ENCODE assay signal across 19 cellular contexts in the genomic region with DNA sequence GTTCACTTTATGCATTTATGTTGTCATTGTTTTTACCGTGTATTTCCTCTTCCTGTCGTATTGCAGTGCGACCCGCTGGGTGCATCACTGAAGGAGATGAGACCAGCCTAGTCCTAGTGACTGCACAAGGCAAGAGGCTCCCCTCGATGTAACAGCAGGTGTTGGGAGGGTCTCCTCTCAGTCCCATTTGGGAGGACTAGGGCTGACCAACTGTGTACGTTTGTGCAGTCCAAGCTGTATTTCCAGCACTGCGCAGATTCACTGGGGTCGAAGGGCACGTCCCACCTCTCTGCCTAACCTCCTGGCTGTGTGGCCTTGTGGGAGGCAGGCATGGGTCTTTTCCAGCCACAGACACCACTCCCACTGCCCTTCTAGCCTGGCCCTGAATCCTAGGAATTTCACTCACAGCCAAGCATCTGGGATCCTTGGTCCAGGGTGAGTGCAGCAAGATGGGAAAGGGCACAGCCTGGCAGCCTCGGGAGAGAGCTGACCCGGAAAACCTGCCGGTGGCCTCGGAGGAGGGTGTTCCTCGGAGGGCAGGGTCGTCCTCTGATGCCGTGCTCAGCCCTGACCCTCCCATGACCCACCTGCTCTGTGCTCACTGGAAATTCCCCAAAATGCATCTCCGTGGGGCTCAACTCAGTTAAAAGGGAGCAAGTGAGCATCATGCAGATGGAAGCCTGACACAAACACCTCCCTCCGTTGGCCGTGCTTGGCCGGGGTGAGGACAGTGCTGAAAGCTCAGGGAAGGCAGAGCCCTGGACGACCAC.
DNase-seq lines count a peak whose midpoint lies in the region; ATAC-seq and TF ChIP-seq lines count a peak whose summit lies in the region.
"Had no signal": no experiment of that assay in that cellular context is flagged by ENCODE, and none has a peak within 500 bp of the region (broad histone marks: within the 10 kb centered on the region; RNA-seq: fewer than 3 reads in every experiment).

No MANE protein-coding gene starts in this region.

- H3K18ac ChIP-seq in trophoblast cell (ENCODE audit: low read length) = no peak overlapping the region

- H3K36me3 Mint-ChIP-seq in endodermal cell (ENCODE audit: low read depth) = no peaks in the 10 kb centered on the region

- H2AFZ ChIP-seq in trophoblast cell (ENCODE audit: insufficient read depth, low read length, poor library complexity) = no peak overlapping the region

- no peak overlapping the region for H2BK5ac ChIP-seq in trophoblast cell (ENCODE audit: low read depth, low read length, poor library complexity)

- no peak overlapping the region for H3K4me3 Mint-ChIP-seq in endodermal cell
- H3K4me3 Mint-ChIP-seq: H9 had no signal

- H2AK5ac ChIP-seq in trophoblast cell (ENCODE audit: low read length) = no peak overlapping the region

- no peak overlapping the region for H4K8ac ChIP-seq in trophoblast cell (ENCODE audit: low read depth, low read length)

- H4K91ac ChIP-seq in trophoblast cell (ENCODE audit: low read depth, low read length) = no peak overlapping the region

- H3K4me1 ChIP-seq in endodermal cell (ENCODE audit: control insufficient read depth, insufficient read depth, low read length) = no peaks in the 10 kb centered on the region
- peaks cover 37 to 39% of the 10 kb centered on the region in 2 experiments for H3K4me1 ChIP-seq in neutrophil (ENCODE audit: control insufficient read depth in 1 of 2, insufficient read depth in 1 of 2, low read depth in 1 of 2, low read length in 1 of 2)
- H3K4me1 ChIP-seq in trophoblast cell (ENCODE audit: control insufficient read depth in 1 of 2, insufficient read depth in 2 of 2, low read length in 2 of 2) = no peaks in the 10 kb centered on the region

- H3K23ac ChIP-seq in trophoblast cell (ENCODE audit: low read length) = no peak overlapping the region

- H3K9ac ChIP-seq in endodermal cell (ENCODE audit: extremely low read depth, low read length, poor library complexity, severe bottlenecking) (no peak overlapping the region), trophoblast cell (ENCODE audit: low read length) (no peak overlapping the region)
- H3K9ac ChIP-seq: KMS-11 had no signal

- H4K12ac ChIP-seq in trophoblast cell (ENCODE audit: low read depth, low read length) = no peak overlapping the region

- DNase-seq in NOMO-1 treated with DMSO at 0.1 percent for 48 hours (lab: John Stamatoyannopoulos, UW; ENCODE audit: unreplicated experiment) = peak; percentile 18
- DNase-seq in NOMO-1 treated with dmso at 0.1 percent for 144 hours (lab: John Stamatoyannopoulos, UW; ENCODE audit: unreplicated experiment) = no peak
- peak; percentile 31 for DNase-seq in endodermal cell
- DNase-seq in foreskin fibroblast = no peak
- DNase-seq in trophoblast cell = no peak
- DNase-seq in stimulated activated naive CD8-positive, alpha-beta T cell treated with anti-CD3 and anti-CD28 coated beads, Interleukin-15, Interleukin-2, amounts not matched to agents 100 U/mL and 50 U/mL, for 24 hours = no peak
- DNase-seq: 8988T, GDM1, H9, HFFc6, NCI-H1694, NCI-H2081, NCI-H2171 treated with DMSO at 0.1 percent for 48 hours, NCI-H524 treated with DMSO at 0.1 percent for 48 hours, OCI-M1 had no signal

- H3K14ac ChIP-seq in trophoblast cell (ENCODE audit: low read length) = no peak overlapping the region

- H3K36me3 ChIP-seq in endodermal cell (ENCODE audit: control insufficient read depth, insufficient read depth, low read length) (no peaks in the 10 kb centered on the region), neutrophil (no peaks in the 10 kb centered on the region), trophoblast cell (ENCODE audit: control insufficient read depth in 1 of 2, insufficient read depth in 2 of 2, low read length in 2 of 2) (no peaks in the 10 kb centered on the region)
- H3K36me3 ChIP-seq: SJSA1 had no signal

- H2BK12ac ChIP-seq in trophoblast cell (ENCODE audit: low read length) = no peak overlapping the region

- H3K27me3 ChIP-seq in endodermal cell (ENCODE audit: control insufficient read depth, insufficient read depth, low read length, poor library complexity, severe bottlenecking) (no peaks in the 10 kb centered on the region), neutrophil (no peaks in the 10 kb centered on the region), trophoblast cell (ENCODE audit: insufficient read depth, low read length) (no peaks in the 10 kb centered on the region)
- H3K27me3 ChIP-seq: SJSA1 had no signal

- no peak overlapping the region for H3K27ac Mint-ChIP-seq in endodermal cell
- H3K27ac Mint-ChIP-seq: H9, HFFc6 had no signal

- H3K4me3 ChIP-seq in endodermal cell (ENCODE audit: low read length) (no peak overlapping the region), neutrophil (ENCODE audit: low read depth in 1 of 2, low read length in 1 of 2) (peak overlapping the region; percentile 24 to 30), foreskin fibroblast (ENCODE audit: low read depth in 1 of 2, low read length in 2 of 2) (no peak overlapping the region), trophoblast cell (ENCODE audit: low read depth, low read length) (no peak overlapping the region)
- H3K4me3 ChIP-seq: SJSA1 had no signal

- no peaks in the 10 kb centered on the region for H3K9me3 ChIP-seq in endodermal cell (ENCODE audit: control insufficient read depth, low read length)
- no peaks in the 10 kb centered on the region for H3K9me3 ChIP-seq in neutrophil
- H3K9me3 ChIP-seq in trophoblast cell (ENCODE audit: insufficient read depth, low read depth, low read length) = no peaks in the 10 kb centered on the region
- H3K9me3 ChIP-seq: SJSA1 had no signal

- no peak overlapping the region for H3K4me2 ChIP-seq in trophoblast cell (ENCODE audit: low read length)
- H3K4me2 ChIP-seq: KMS-11 had no signal

- H2BK120ac ChIP-seq in trophoblast cell (ENCODE audit: insufficient read depth, low read length, poor library complexity) = no peak overlapping the region

- WGBS in endodermal cell (ENCODE audit: insufficient coverage in 1 of 2, insufficient read length in 1 of 2), 2 experiments = 89 to 90% methylated on average over 14 to 21 of the region's 21 CpGs
- WGBS in trophoblast cell (ENCODE audit: extremely low coverage, insufficient coverage, insufficient read length) = no CpG with 5 or more reads among the region's 21 CpGs

- H3K79me1 ChIP-seq in trophoblast cell (ENCODE audit: low read length) = no peaks in the 10 kb centered on the region

- H3K27ac ChIP-seq in endodermal cell (ENCODE audit: low read depth, low read length) (no peak overlapping the region), neutrophil (peak overlapping the region; percentile 88), trophoblast cell (ENCODE audit: low read depth, low read length) (no peak overlapping the region)
- H3K27ac ChIP-seq: C4-2B, KMS-11, SJSA1 had no signal

- H3K79me2 ChIP-seq in trophoblast cell (ENCODE audit: control insufficient read depth, insufficient read depth, low read length, poor library complexity) = no peaks in the 10 kb centered on the region

- H3K9me3 Mint-ChIP-seq in endodermal cell = no peaks in the 10 kb centered on the region
- H3K9me3 Mint-ChIP-seq: H9, HFFc6 had no signal

- peaks cover 2% of the 10 kb centered on the region for H3K27me3 Mint-ChIP-seq in endodermal cell (ENCODE audit: insufficient read depth)

- no peak for TF ChIP-seq CTCF in endodermal cell (conservative IDR thresholded peaks at IDR 0.05)
- TF ChIP-seq CTCF in neutrophil (IDR thresholded peaks at IDR 0.05) = no peak
- no peak for TF ChIP-seq CTCF in foreskin fibroblast (IDR thresholded peaks at IDR 0.05; ENCODE audit: low read depth, low read length)

- no peak for ATAC-seq in stimulated activated naive CD8-positive, alpha-beta T cell treated with anti-CD3 and anti-CD28 coated beads, Interleukin-15, Interleukin-2, amounts not matched to agents 100 U/mL and 50 U/mL, for 24 hours

- no peak overlapping the region for H3K4ac ChIP-seq in trophoblast cell (ENCODE audit: low read depth, low read length)

- H3K4me1 Mint-ChIP-seq in endodermal cell = no peaks in the 10 kb centered on the region

Comparison
In these comparisons a context has a peak if more than half of its experiments do, and no peak if none do; other contexts are left out.
1. DNase-seq: peak in NOMO-1 treated with DMSO at 0.1 percent for 48 hours (single experiment) and endodermal cell (single experiment); none in NOMO-1 treated with dmso at 0.1 percent for 144 hours (single experiment), foreskin fibroblast (0 of 2), trophoblast cell (0 of 2) and stimulated activated naive CD8-positive, alpha-beta T cell treated with anti-CD3 and anti-CD28 coated beads, Interleukin-15, Interleukin-2, amounts not matched to agents 100 U/mL and 50 U/mL, for 24 hours (single experiment).
2. H3K4me3 ChIP-seq: peak in neutrophil (2 of 2); none in endodermal cell (single experiment), foreskin fibroblast (0 of 2) and trophoblast cell (single experiment).